In genomic region chr11:117219455-117219854, GRCh38 we compare ENCODE assay signal across 16 cellular contexts. TPM values are rescaled to one million over a fixed set of nuclear protein-coding genes. Genes with fewer than 3 reads are reported as not detected.
DNase-seq lines count a peak whose midpoint lies in the region; ATAC-seq and TF ChIP-seq lines count a peak whose summit lies in the region.
"Had no signal": no experiment of that assay in that cellular context is flagged by ENCODE, and none has a peak within 500 bp of the region (broad histone marks: within the 10 kb centered on the region; RNA-seq: fewer than 3 reads in every experiment).

No MANE protein-coding gene starts in this region.

- peaks cover 3% of the 10 kb centered on the region for H3K79me2 ChIP-seq in osteoblast (ENCODE audit: insufficient read depth, low read length)

- H3K4me3 ChIP-seq in dorsolateral prefrontal cortex (no peak overlapping the region), osteoblast (ENCODE audit: insufficient read depth, low read length) (no peak overlapping the region), tibial artery (no peak overlapping the region)
- H3K4me3 ChIP-seq: right lobe of liver had no signal

- intact Hi-C loops in dorsolateral prefrontal cortex (cut with DNase I) (loop anchor here in 1 of 2 donors (5.0 kb wide), 1 partner anchor 37 kb away; no protein-coding TSS in a partner anchor), tibial artery (cut with DNase I; ENCODE audit: low total_unique reads) (no loop called here)

- peaks cover 97% of the 10 kb centered on the region for H3K36me3 Mint-ChIP-seq in activated T-cell treated with anti-CD3 and anti-CD28 coated beads, Interleukin-2, amount 50 U/mL, for 24 hours (ENCODE audit: low read depth)
- peaks cover 0 to 94% (median 26%) of the 10 kb centered on the region in 3 donors for H3K36me3 Mint-ChIP-seq in naive thymus-derived CD8-positive, alpha-beta T cell

- no peaks in the 10 kb centered on the region for H3K27me3 Mint-ChIP-seq in activated T-cell treated with anti-CD3 and anti-CD28 coated beads, Interleukin-2, amount 50 U/mL, for 24 hours
- H3K27me3 Mint-ChIP-seq in naive thymus-derived CD8-positive, alpha-beta T cell = no peaks in the 10 kb centered on the region

- H3K4me3 Mint-ChIP-seq in activated T-cell treated with anti-CD3 and anti-CD28 coated beads, Interleukin-2, amount 50 U/mL, for 24 hours = no peak overlapping the region
- H3K4me3 Mint-ChIP-seq in naive thymus-derived CD8-positive, alpha-beta T cell = no peak overlapping the region

- no peak overlapping the region for H3K4me2 ChIP-seq in osteoblast (ENCODE audit: insufficient read depth, low read length)

- no peaks in the 10 kb centered on the region for H4K20me1 ChIP-seq in osteoblast (ENCODE audit: insufficient read depth, low read length)

- POLR2A ChIA-PET in naive thymus-derived CD8-positive, alpha-beta T cell (lab: Charles Lee) = interaction anchor here (3.3 kb wide), 1 partner anchor 12 kb away, joined by 20 read pairs; the partner anchor contains the start of genes PCSK7 and RNF214

- H3K36me3 ChIP-seq in osteoblast (ENCODE audit: insufficient read depth, low read length) (peaks cover 39% of the 10 kb centered on the region), tibial artery (peaks cover 0 to 28% (median 12%) of the 10 kb centered on the region in 3 donors)

- H3K27ac Mint-ChIP-seq in activated T-cell treated with anti-CD3 and anti-CD28 coated beads, Interleukin-2, amount 50 U/mL, for 24 hours = peak overlapping the region; percentile 28
- H3K27ac Mint-ChIP-seq in naive thymus-derived CD8-positive, alpha-beta T cell = peak overlapping the region in 2 of 10 donors; percentile 63 to 85

- DNase-seq in activated T-cell treated with anti-CD3 and anti-CD28 coated beads, Interleukin-2, amount 50 U/mL, for 24 hours = no peak
- no peak for DNase-seq in activated T-cell treated with anti-CD3 and anti-CD28 coated beads, Interleukin-2, amount 50 U/mL, for 1 hour
- DNase-seq in dorsolateral prefrontal cortex (peak in 2 of 10 donors; percentile 16 to 28), osteoblast (ENCODE audit: insufficient read length, low spot score, missing footprints) (no peak), tibial artery (peak in 1 of 2 donors; percentile 62), glomerular visceral epithelial cell (ENCODE audit: extremely low spot score) (no peak), activated gamma-delta T cell treated with Interleukin-2 at 50 U/mL for 16 hours (no peak)
- DNase-seq in naive thymus-derived CD8-positive, alpha-beta T cell = no peak
- DNase-seq: activated naive CD4-positive, alpha-beta T cell treated with anti-CD3 and anti-CD28 coated beads, Interleukin-2, amount 50 U/mL, for 16 hours; central memory CD4-positive, alpha-beta T cell; DMS79 treated with DMSO at 0.1 percent for 48 hours; NCI-H2029 treated with DMSO at 0.1 percent for 48 hours; NCI-H524 treated with DMSO at 0.1 percent for 48 hours; PC-3; right lobe of liver; stimulated activated CD4-positive, alpha-beta T cell treated with anti-CD3 and anti-CD28 coated beads, Interleukin-4, amount 100 ng/mL, for 4 hours had no signal

- H3K4me1 Mint-ChIP-seq in activated T-cell treated with anti-CD3 and anti-CD28 coated beads, Interleukin-2, amount 50 U/mL, for 24 hours (ENCODE audit: low read depth) = peaks cover 6% of the 10 kb centered on the region
- H3K4me1 Mint-ChIP-seq in naive thymus-derived CD8-positive, alpha-beta T cell = peaks cover 0 to 9% (median 7%) of the 10 kb centered on the region in 4 donors

- TF ChIP-seq CTCF in dorsolateral prefrontal cortex (IDR thresholded peaks at IDR 0.05 in 54 of 56, conservative IDR thresholded peaks at IDR 0.05 in 2 of 56; ENCODE audit: low read depth in 1 of 56, partially characterized antibody in 56 of 56) = no peak
- TF ChIP-seq CTCF in osteoblast (IDR thresholded peaks at IDR 0.05; ENCODE audit: extremely low read depth, low read depth, low read length) = no peak
- TF ChIP-seq CTCF in tibial artery (IDR thresholded peaks at IDR 0.05) = no peak

- H3K27me3 ChIP-seq in dorsolateral prefrontal cortex (no peaks in the 10 kb centered on the region), osteoblast (ENCODE audit: insufficient read depth, low read length) (no peaks in the 10 kb centered on the region), tibial artery (no peaks in the 10 kb centered on the region)
- H3K27me3 ChIP-seq: right lobe of liver had no signal

- no peaks in the 10 kb centered on the region for H3K9me3 Mint-ChIP-seq in activated T-cell treated with anti-CD3 and anti-CD28 coated beads, Interleukin-2, amount 50 U/mL, for 24 hours
- no peaks in the 10 kb centered on the region for H3K9me3 Mint-ChIP-seq in naive thymus-derived CD8-positive, alpha-beta T cell

- H3K4me1 ChIP-seq in osteoblast (ENCODE audit: insufficient read depth, low read length) (peaks cover 68% of the 10 kb centered on the region), tibial artery (peaks cover 0 to 85% (median 76%) of the 10 kb centered on the region in 4 donors)
- H3K4me1 ChIP-seq: right lobe of liver had no signal

- H2AFZ ChIP-seq in osteoblast (ENCODE audit: low read length) = no peak overlapping the region

- H3K9me3 ChIP-seq in osteoblast (ENCODE audit: low read depth, low read length) = no peaks in the 10 kb centered on the region
- H3K9me3 ChIP-seq in tibial artery = no peaks in the 10 kb centered on the region
- H3K9me3 ChIP-seq: right lobe of liver had no signal

- ATAC-seq in naive thymus-derived CD8-positive, alpha-beta T cell = no peak
- ATAC-seq: PC-3, right lobe of liver had no signal

- H3K27ac ChIP-seq in dorsolateral prefrontal cortex (peak overlapping the region in 36 of 59 donors; percentile 5 to 90 (median 79)), osteoblast (ENCODE audit: low read depth, low read length) (peak overlapping the region; percentile 83), tibial artery (peak overlapping the region; percentile 88 to 91)

RNA-seq across cellular contexts. Expression of gene PCSK7, which starts 12.4 kb away (rescaled TPM):
- total RNA-seq in dorsolateral prefrontal cortex = 100 to 1,000 TPM in 1 of 120 experiments, 10 to 100 TPM in 119; 41.1 to 101 (median 67.5) TPM
- total RNA-seq in osteoblast = 44.5 and 51.9 TPM in 2 replicates
- 100 to 1,000 TPM; 277 to 296 TPM for total RNA-seq in naive thymus-derived CD8-positive, alpha-beta T cell
- 10 to 100 TPM; 32.6 to 60.6 (median 47.8) TPM for polyA plus RNA-seq in naive thymus-derived CD8-positive, alpha-beta T cell

RNA-seq across cellular contexts. Expression of gene RNF214, which starts 13.0 kb away (rescaled TPM):
- total RNA-seq in dorsolateral prefrontal cortex (10 to 100 TPM; 29.4 to 57.9 (median 42.5) TPM), osteoblast (13.4 and 14.7 TPM in 2 replicates)
- total RNA-seq in naive thymus-derived CD8-positive, alpha-beta T cell = 10 to 100 TPM; 28.8 to 30.3 TPM
- polyA plus RNA-seq in naive thymus-derived CD8-positive, alpha-beta T cell = 10 to 100 TPM in 1 of 3 donors, 1 to 10 TPM in 2; 7.5 to 11.6 (median 9.3) TPM

RNA-seq across cellular contexts. Expression of gene TAGLN, which starts 20.3 kb away (rescaled TPM):
- total RNA-seq in dorsolateral prefrontal cortex (1,000 to 10,000 TPM in 1 of 120 experiments, 100 to 1,000 TPM in 34, 10 to 100 TPM in 85; 19.4 to 1,046 (median 66.3) TPM), osteoblast (3,614 and 3,853 TPM in 2 replicates)
- 10 to 100 TPM; 12.1 to 14.4 TPM for total RNA-seq in naive thymus-derived CD8-positive, alpha-beta T cell
- under 1 TPM; 0.13 to 0.51 (median 0.21) TPM for polyA plus RNA-seq in naive thymus-derived CD8-positive, alpha-beta T cell

RNA-seq across cellular contexts. Expression of gene SIDT2, which starts 40.9 kb away (rescaled TPM):
- total RNA-seq in dorsolateral prefrontal cortex = 100 to 1,000 TPM in 5 of 120 experiments, 10 to 100 TPM in 115; 44.3 to 113 (median 69.8) TPM
- total RNA-seq in osteoblast = 27.5 and 35.7 TPM in 2 replicates
- total RNA-seq in naive thymus-derived CD8-positive, alpha-beta T cell = 10 to 100 TPM; 48.0 to 63.0 TPM
- polyA plus RNA-seq in naive thymus-derived CD8-positive, alpha-beta T cell = 1 to 10 TPM; 2.3 to 3.1 (median 2.3) TPM
